29 cellular contexts compared by ENCODE assay signal in genomic region chr4:48248559-48248953, GRCh38.
DNase-seq lines count a peak whose midpoint lies in the region; ATAC-seq lines count a peak whose summit lies in the region.
"Had no signal": no experiment of that assay in that cellular context is flagged by ENCODE, and none has a peak within 500 bp of the region (broad histone marks: within the 10 kb centered on the region; RNA-seq: fewer than 3 reads in every experiment).

No MANE protein-coding gene starts in this region.

- DNase-seq in NCI-H69 (lab: John Stamatoyannopoulos, UW), result peak; percentile 1
- no peak for DNase-seq in stimulated activated effector memory CD8-positive, alpha-beta T cell treated with anti-CD3 and anti-CD28 coated beads, Interleukin-12 subunit alpha, Interleukin-12 subunit beta, amount 100 ng/mL, for 72 hours (ENCODE audit: low spot score in 2 of 2)
- DNase-seq in NCI-H1417 treated with DMSO at 0.1 percent for 48 hours (lab: John Stamatoyannopoulos, UW), result no peak
- DNase-seq: activated CD4-positive, alpha-beta memory T cell treated with anti-CD3 and anti-CD28 coated beads, Interleukin-2, amount 10 ng/mL, durations not matched to agents 7 days and 5 days; activated CD4-positive, alpha-beta T cell treated with anti-CD3 and anti-CD28 coated beads for 1 hour; activated CD8-positive, alpha-beta memory T cell treated with anti-CD3 and anti-CD28 coated beads, Interleukin-2, amount 50 U/mL, for 4 hours; activated naive CD4-positive, alpha-beta T cell treated with anti-CD3 and anti-CD28 coated beads for 36 hours; BE2C; body of pancreas; CD8-positive, alpha-beta memory T cell; DMS 273 treated with DMSO at 0.1 percent for 48 hours; GOT3; MG63; natural killer cell; NCI-H1417; NCI-H2029 treated with DMSO at 0.1 percent for 48 hours; NCI-H2227 treated with DMSO at 0.1 percent for 48 hours; NCI-H526 treated with DMSO at 0.1 percent for 48 hours; nucleus accumbens; Right ventricle myocardium superior; stimulated activated CD4-positive, alpha-beta T cell treated with anti-CD3 and anti-CD28 coated beads, Interleukin-4, amount 100 ng/mL, for 1 hour; T-helper 2 cell; thyroid gland had no signal

- peak; percentile 53 for ATAC-seq in GM18868 (IDR thresholded peaks at IDR 0.05; ENCODE audit: unreplicated experiment)
- ATAC-seq in HG02642 (IDR thresholded peaks at IDR 0.05; ENCODE audit: poor library complexity, unreplicated experiment), result peak; percentile 51
- ATAC-seq in stimulated activated effector memory CD8-positive, alpha-beta T cell treated with anti-CD3 and anti-CD28 coated beads, Interleukin-12 subunit alpha, Interleukin-12 subunit beta, amount 100 ng/mL, for 72 hours, result peak; percentile 19
- no peak for ATAC-seq in HG03280 (IDR thresholded peaks at IDR 0.05; ENCODE audit: unreplicated experiment)
- no peak for ATAC-seq in HG03354 (IDR thresholded peaks at IDR 0.05; ENCODE audit: poor library complexity, severe bottlenecking, unreplicated experiment)
- ATAC-seq: body of pancreas, gastroesophageal sphincter, natural killer cell, Panc1 had no signal

- no peaks in the 10 kb centered on the region for H3K9me3 Mint-ChIP-seq in stimulated activated effector memory CD8-positive, alpha-beta T cell treated with anti-CD3 and anti-CD28 coated beads, Interleukin-12 subunit alpha, Interleukin-12 subunit beta, amount 100 ng/mL, for 72 hours
- H3K9me3 Mint-ChIP-seq: activated CD4-positive, alpha-beta memory T cell treated with anti-CD3 and anti-CD28 coated beads, Interleukin-2, amount 10 ng/mL, durations not matched to agents 7 days and 5 days; activated naive CD4-positive, alpha-beta T cell treated with anti-CD3 and anti-CD28 coated beads for 36 hours; natural killer cell had no signal

- H3K4me1 Mint-ChIP-seq in stimulated activated effector memory CD8-positive, alpha-beta T cell treated with anti-CD3 and anti-CD28 coated beads, Interleukin-12 subunit alpha, Interleukin-12 subunit beta, amount 100 ng/mL, for 72 hours, result peaks cover 15% of the 10 kb centered on the region
- H3K4me1 Mint-ChIP-seq: activated CD4-positive, alpha-beta memory T cell treated with anti-CD3 and anti-CD28 coated beads, Interleukin-2, amount 10 ng/mL, durations not matched to agents 7 days and 5 days had no signal

- no peaks in the 10 kb centered on the region for H3K36me3 Mint-ChIP-seq in stimulated activated effector memory CD8-positive, alpha-beta T cell treated with anti-CD3 and anti-CD28 coated beads, Interleukin-12 subunit alpha, Interleukin-12 subunit beta, amount 100 ng/mL, for 72 hours
- H3K36me3 Mint-ChIP-seq: natural killer cell had no signal

- H3K27ac Mint-ChIP-seq in stimulated activated effector memory CD8-positive, alpha-beta T cell treated with anti-CD3 and anti-CD28 coated beads, Interleukin-12 subunit alpha, Interleukin-12 subunit beta, amount 100 ng/mL, for 72 hours, result no peak overlapping the region
- H3K27ac Mint-ChIP-seq: activated CD4-positive, alpha-beta memory T cell treated with anti-CD3 and anti-CD28 coated beads, Interleukin-2, amount 10 ng/mL, durations not matched to agents 7 days and 5 days; activated naive CD4-positive, alpha-beta T cell treated with anti-CD3 and anti-CD28 coated beads for 36 hours; natural killer cell had no signal

- H3K4me3 Mint-ChIP-seq in stimulated activated effector memory CD8-positive, alpha-beta T cell treated with anti-CD3 and anti-CD28 coated beads, Interleukin-12 subunit alpha, Interleukin-12 subunit beta, amount 100 ng/mL, for 72 hours, result no peak overlapping the region
- H3K4me3 Mint-ChIP-seq: activated CD4-positive, alpha-beta memory T cell treated with anti-CD3 and anti-CD28 coated beads, Interleukin-2, amount 10 ng/mL, durations not matched to agents 7 days and 5 days; activated naive CD4-positive, alpha-beta T cell treated with anti-CD3 and anti-CD28 coated beads for 36 hours; CD8-positive, alpha-beta memory T cell; natural killer cell had no signal

Comparison
In these comparisons a context has a peak if more than half of its experiments do, and no peak if none do; other contexts are left out.
1. ATAC-seq: peak in GM18868 (single experiment), HG02642 (single experiment) and stimulated activated effector memory CD8-positive, alpha-beta T cell treated with anti-CD3 and anti-CD28 coated beads, Interleukin-12 subunit alpha, Interleukin-12 subunit beta, amount 100 ng/mL, for 72 hours (single experiment); none in HG03280 (single experiment) and HG03354 (single experiment).